In genomic region chr6:29589423-29590048, GRCh38 we compare ENCODE assay signal across 10 cellular contexts. TPM values are rescaled to one million over a fixed set of nuclear protein-coding genes. Genes with fewer than 3 reads are reported as not detected.
A peak's percentile ranks its signal among the peaks of the same experiment; 100 is the strongest.
DNase-seq lines count a peak whose midpoint lies in the region; ATAC-seq and TF ChIP-seq lines count a peak whose summit lies in the region.
"Had no signal": no experiment of that assay in that cellular context is flagged by ENCODE, and none has a peak within 500 bp of the region (broad histone marks: within the 10 kb centered on the region; RNA-seq: fewer than 3 reads in every experiment).

No MANE protein-coding gene starts in this region.

- POLR2A ChIA-PET in BJ (lab: Charles Lee), result no interaction called here

- no peaks in the 10 kb centered on the region for H3K9me3 Mint-ChIP-seq in natural killer cell
- H3K9me3 Mint-ChIP-seq: IgD-negative memory B cell; stimulated activated naive CD8-positive, alpha-beta T cell treated with anti-CD3 and anti-CD28 coated beads, Interleukin-15, Interleukin-2, amounts not matched to agents 100 ng/mL and 50 ng/mL, for 24 hours had no signal

- no peak overlapping the region for H3K4me3 Mint-ChIP-seq in natural killer cell
- H3K4me3 Mint-ChIP-seq: IgD-negative memory B cell; stimulated activated naive CD8-positive, alpha-beta T cell treated with anti-CD3 and anti-CD28 coated beads, Interleukin-15, Interleukin-2, amounts not matched to agents 100 ng/mL and 50 ng/mL, for 24 hours had no signal

- H3K4me3 ChIP-seq in BJ (ENCODE audit: low read depth, low read length) (no peak overlapping the region), epithelial cell of esophagus (ENCODE audit: low read length) (no peak overlapping the region), thoracic aorta (no peak overlapping the region)

- intact Hi-C loops in natural killer cell (cut with micrococcal nuclease), result loop anchor here (10.0 kb wide), 1 partner anchor 755 kb away; no protein-coding TSS in a partner anchor

- H3K36me3 ChIP-seq in BJ (ENCODE audit: control insufficient read depth, insufficient read depth, low read length) (no peaks in the 10 kb centered on the region), thoracic aorta (no peaks in the 10 kb centered on the region)

- no peaks in the 10 kb centered on the region; the same call in 1 of the 2 replicates for H3K27me3 ChIP-seq in BJ (ENCODE audit: control insufficient read depth, insufficient read depth, low read length)
- no peaks in the 10 kb centered on the region for H3K27me3 ChIP-seq in thoracic aorta (replicated peaks; ENCODE audit: insufficient read depth)

- H3K36me3 Mint-ChIP-seq in natural killer cell, result no peaks in the 10 kb centered on the region
- H3K36me3 Mint-ChIP-seq: IgD-negative memory B cell had no signal

- H3K4me1 Mint-ChIP-seq in natural killer cell, result no peaks in the 10 kb centered on the region

- DNase-seq in BJ (ENCODE audit: low read depth) (no peak), GM19240 (ENCODE audit: insufficient read length, low spot score) (peak; percentile 31), NCI-H82 treated with DMSO at 0.1 percent for 48 hours (lab: John Stamatoyannopoulos, UW; ENCODE audit: unreplicated experiment) (peak; percentile 34), epithelial cell of esophagus (ENCODE audit: low read depth) (peak; percentile 62), natural killer cell (no peak), thoracic aorta (ENCODE audit: low spot score) (no peak), epidermal melanocyte (ENCODE audit: insufficient read length, low spot score) (no peak)
- peak; percentile 71 for DNase-seq in activated CD8-positive, alpha-beta memory T cell treated with anti-CD3 and anti-CD28 coated beads for 24 hours

- TF ChIP-seq CTCF in BJ (IDR thresholded peaks at IDR 0.05; ENCODE audit: insufficient read depth, low read depth, low read length) (peak; percentile 88), epithelial cell of esophagus (IDR thresholded peaks at IDR 0.05; ENCODE audit: insufficient read depth, low read depth, low read length, missing control alignments) (peak; percentile 99), natural killer cell (IDR thresholded peaks at IDR 0.05) (peak; percentile 98), thoracic aorta (IDR thresholded peaks at IDR 0.05) (peak; percentile 90)

- H3K27ac Mint-ChIP-seq in natural killer cell, result no peak overlapping the region
- H3K27ac Mint-ChIP-seq: IgD-negative memory B cell; stimulated activated naive CD8-positive, alpha-beta T cell treated with anti-CD3 and anti-CD28 coated beads, Interleukin-15, Interleukin-2, amounts not matched to agents 100 ng/mL and 50 ng/mL, for 24 hours had no signal

- peaks cover 28 to 51% of the 10 kb centered on the region in 2 donors for H3K27me3 Mint-ChIP-seq in natural killer cell (ENCODE audit: low read depth in 2 of 2)

- CTCF ChIA-PET in BJ (lab: Yijun Ruan, JAX), result interaction anchor here (0.6 to 2.5 kb wide), 14 partner anchors 8 to 1035 kb away, joined by 3 to 16 read pairs (median 3); no protein-coding TSS in a partner anchor

- H3K4me1 ChIP-seq in thoracic aorta (ENCODE audit: control insufficient read depth in 1 of 2, low read depth in 2 of 2), result no peaks in the 10 kb centered on the region

- no peak overlapping the region for H3K27ac ChIP-seq in thoracic aorta

- peak; percentile 70 to 85 (median 82) for ATAC-seq in natural killer cell
- ATAC-seq in thoracic aorta (ENCODE audit: insufficient number of reproducible peaks, low FRiP score, low read depth), result no peak

- no peaks in the 10 kb centered on the region for H3K9me3 ChIP-seq in thoracic aorta

RNA-seq across cellular contexts. Expression of gene OR2H2, which starts 4.6 kb away (rescaled TPM):
- not detected in 2 replicates for polyA plus RNA-seq in BJ (2011; rRNA removed)
- not detected in 2 replicates for polyA minus RNA-seq in BJ (2011; rRNA and poly(A)+ RNA removed)
- total RNA-seq in natural killer cell (not detected), thoracic aorta (not detected)
- polyA plus RNA-seq: IgD-negative memory B cell had no signal

RNA-seq across cellular contexts. Expression of gene UBD, which starts 30.0 kb away (rescaled TPM):
- polyA plus RNA-seq in BJ (2011; rRNA removed), result not detected in 2 replicates
- not detected in 2 replicates for polyA minus RNA-seq in BJ (2011; rRNA and poly(A)+ RNA removed)
- total RNA-seq in natural killer cell (not detected), thoracic aorta (not detected)
- polyA plus RNA-seq: IgD-negative memory B cell had no signal

RNA-seq across cellular contexts. Expression of gene GABBR1, which starts 43.4 kb away (rescaled TPM):
- 14.5 and 16.3 TPM in 2 replicates for polyA plus RNA-seq in BJ (2011; rRNA removed)
- 15.4 and 18.7 TPM in 2 replicates for polyA minus RNA-seq in BJ (2011; rRNA and poly(A)+ RNA removed)
- 10 to 100 TPM in 2 of 3 donors, 1 to 10 TPM in 1; 7.6 to 12.8 (median 10.9) TPM for total RNA-seq in natural killer cell
- total RNA-seq in thoracic aorta, result 100 to 1,000 TPM in 1 of 2 donors, 10 to 100 TPM in 1; 63.2 to 112 TPM

Comparison
In these comparisons a context has a peak if more than half of its experiments do, and no peak if none do; other contexts are left out.
1. DNase-seq: peak in GM19240 (single experiment), NCI-H82 treated with DMSO at 0.1 percent for 48 hours (single experiment), activated CD8-positive, alpha-beta memory T cell treated with anti-CD3 and anti-CD28 coated beads for 24 hours (single experiment) and epithelial cell of esophagus (single experiment); none in BJ (single experiment), natural killer cell (single experiment), thoracic aorta (single experiment) and epidermal melanocyte (single experiment).
2. RNA of gene GABBR1, which starts 43.4 kb away (total RNA-seq): 63.2 to 112 TPM in thoracic aorta; 7.6 to 12.8 TPM in natural killer cell; every median in the first group is over 4 times any median in the second.
3. Peak in every context shown above with its lines, with median percentiles within 50 percentile points of each other: CTCF ChIP-seq.